ENCODE assay signal across 8 cellular contexts in genomic region chr16:68022728-68023537, GRCh38. TPM values are rescaled to one million over a fixed set of nuclear protein-coding genes. Genes with fewer than 3 reads are reported as not detected.
DNase-seq lines count a peak whose midpoint lies in the region; ATAC-seq lines count a peak whose summit lies in the region.

Gene DDX28 (minus strand): TSS chr16:68023232. CDS start chr16:68023202, 30 bp downstream.
Gene DUS2 (plus strand): TSS chr16:68023284. CDS start chr16:68038024, 14,740 bp downstream.

- peak within 1 kb of the TSS; percentile 95 for H3K4me3 Mint-ChIP-seq in activated CD4-positive, alpha-beta T cell treated with anti-CD3 and anti-CD28 coated beads for 36 hours

- H3K27me3 Mint-ChIP-seq in activated CD4-positive, alpha-beta T cell treated with anti-CD3 and anti-CD28 coated beads for 36 hours, result no peaks in the 10 kb centered on the region

- H3K9me3 Mint-ChIP-seq in activated CD4-positive, alpha-beta T cell treated with anti-CD3 and anti-CD28 coated beads for 36 hours (ENCODE audit: low read depth), result no peaks in the 10 kb centered on the region

- ATAC-seq in GM19035 (IDR thresholded peaks at IDR 0.05; ENCODE audit: unreplicated experiment), result peak; percentile 91
- ATAC-seq in HG03432 (IDR thresholded peaks at IDR 0.05; ENCODE audit: unreplicated experiment), result peak; percentile 84
- peak; percentile 89 for ATAC-seq in activated CD4-positive, alpha-beta T cell treated with anti-CD3 and anti-CD28 coated beads for 36 hours

- peaks cover 23% of the 10 kb centered on the region for H3K4me1 Mint-ChIP-seq in activated CD4-positive, alpha-beta T cell treated with anti-CD3 and anti-CD28 coated beads for 36 hours

- intact Hi-C loops in activated CD4-positive, alpha-beta T cell treated with anti-CD3 and anti-CD28 coated beads for 36 hours (cut with DNase I, micrococcal nuclease), result loop anchor here (1.0 to 2.0 kb wide), 9 partner anchors 30 to 216 kb away; partner anchors contain the start of genes CENPT (in 1 of the 2), EDC4 (in 1 of the 2), NUTF2 (in 1 of the 2) and PSKH1 (in 1 of the 2)

- DNase-seq in AG20443 (ENCODE audit: low spot score), result peak; percentile 95
- peak; percentile 41 for DNase-seq in NCI-H524 treated with DMSO at 0.1 percent for 48 hours (lab: John Stamatoyannopoulos, UW)
- peak; percentile 95 for DNase-seq in activated CD4-positive, alpha-beta T cell treated with anti-CD3 and anti-CD28 coated beads for 36 hours
- peak; percentile 91 for DNase-seq in cerebellum (ENCODE audit: low spot score)
- peak; percentile 77 for DNase-seq in kidney glomerular epithelial cell (lab: John Stamatoyannopoulos, UW)
- DNase-seq in stimulated activated CD4-positive, alpha-beta T cell treated with anti-CD3 and anti-CD28 coated beads, Interleukin-15, amount 100 ng/mL, for 24 hours, result peak; percentile 94

- POLR2A ChIA-PET in activated CD4-positive, alpha-beta T cell treated with anti-CD3 and anti-CD28 coated beads for 36 hours (lab: Charles Lee), result interaction anchor here (0.6 to 3.5 kb wide), 8 partner anchors 12 to 1185 kb away, joined by 3 to 21 read pairs (median 4); partner anchors contain the start of genes DPEP2, RANBP10 and TSNAXIP1

- CTCF ChIA-PET in activated CD4-positive, alpha-beta T cell treated with anti-CD3 and anti-CD28 coated beads for 36 hours (lab: Charles Lee), result interaction anchor here (0.7 to 2.0 kb wide), 11 partner anchors 9 to 118 kb away, joined by 3 to 8 read pairs (median 4); partner anchors contain the start of genes DPEP2 and NFATC3

- H3K27ac Mint-ChIP-seq in activated CD4-positive, alpha-beta T cell treated with anti-CD3 and anti-CD28 coated beads for 36 hours, result peak within 1 kb of the TSS; percentile 97

- peaks cover 26% of the 10 kb centered on the region for H3K36me3 Mint-ChIP-seq in activated CD4-positive, alpha-beta T cell treated with anti-CD3 and anti-CD28 coated beads for 36 hours (ENCODE audit: low read depth)

RNA-seq across cellular contexts. Expression of gene DDX28, which starts in this region (rescaled TPM):
- 10 to 100 TPM; 13.7 to 17.1 TPM for total RNA-seq in activated CD4-positive, alpha-beta T cell treated with anti-CD3 and anti-CD28 coated beads for 36 hours
- 6.8 TPM for total RNA-seq in cerebellum

RNA-seq across cellular contexts. Expression of gene DUS2, which starts in this region (rescaled TPM):
- 10 to 100 TPM; 29.5 to 33.1 TPM for total RNA-seq in activated CD4-positive, alpha-beta T cell treated with anti-CD3 and anti-CD28 coated beads for 36 hours
- 9.3 TPM for total RNA-seq in cerebellum

Comparison
In these comparisons a context has a peak if more than half of its experiments do, and no peak if none do; other contexts are left out.
1. Peak in every context shown above with its lines: DNase-seq and ATAC-seq.
2. DNase-seq: peak in every context shown above with its lines; median percentile 95 in AG20443; 95 in activated CD4-positive, alpha-beta T cell treated with anti-CD3 and anti-CD28 coated beads for 36 hours; 94 in stimulated activated CD4-positive, alpha-beta T cell treated with anti-CD3 and anti-CD28 coated beads, Interleukin-15, amount 100 ng/mL, for 24 hours; 91 in cerebellum; 77 in kidney glomerular epithelial cell; 41 in NCI-H524 treated with DMSO at 0.1 percent for 48 hours.